ENCODE assay signal across 15 cellular contexts in genomic region chr19:39046037-39046821, GRCh38. TPM values are rescaled to one million over a fixed set of nuclear protein-coding genes. Genes with fewer than 3 reads are reported as not detected.
DNase-seq lines count a peak whose midpoint lies in the region; ATAC-seq and TF ChIP-seq lines count a peak whose summit lies in the region.
"Had no signal": no experiment of that assay in that cellular context is flagged by ENCODE, and none has a peak within 500 bp of the region (broad histone marks: within the 10 kb centered on the region; RNA-seq: fewer than 3 reads in every experiment).

No MANE protein-coding gene starts in this region.

- no peaks in the 10 kb centered on the region for H3K4me1 ChIP-seq in neural progenitor cell
- H3K4me1 ChIP-seq: pancreas, SJSA1, suprapubic skin had no signal

- H3K27me3 ChIP-seq in neural progenitor cell: peaks cover 1% of the 10 kb centered on the region
- H3K27me3 ChIP-seq: pancreas, SJSA1, suprapubic skin had no signal

- peak; percentile 11 for DNase-seq in NOMO-1 treated with DMSO at 0.1 percent for 48 hours (lab: John Stamatoyannopoulos, UW; ENCODE audit: unreplicated experiment)
- DNase-seq in NOMO-1 treated with dmso at 0.1 percent for 144 hours (lab: John Stamatoyannopoulos, UW; ENCODE audit: unreplicated experiment): no peak
- DNase-seq in NCI-H526 treated with DMSO at 0.1 percent for 48 hours (lab: John Stamatoyannopoulos, UW): peak; percentile 46
- DNase-seq in cardiac fibroblast (ENCODE audit: low read depth in 2 of 2): peak; percentile 25 to 29
- no peak for DNase-seq in neural progenitor cell (ENCODE audit: low spot score)
- DNase-seq in DMS79 treated with DMSO at 0.1 percent for 48 hours (lab: John Stamatoyannopoulos, UW): no peak
- no peak for DNase-seq in effector memory CD8-positive, alpha-beta T cell
- DNase-seq: HCEC 1CT; NCI-H187 treated with DMSO at 0.1 percent for 48 hours; pancreas; stimulated activated CD4-positive, alpha-beta T cell treated with anti-CD3 and anti-CD28 coated beads, Interleukin-4, amount 100 ng/mL, for 4 hours had no signal

- peaks cover 13% of the 10 kb centered on the region for H3K9me3 Mint-ChIP-seq in neural progenitor cell
- no peaks in the 10 kb centered on the region for H3K9me3 Mint-ChIP-seq in effector memory CD8-positive, alpha-beta T cell

- no peaks in the 10 kb centered on the region for H3K36me3 ChIP-seq in neural progenitor cell
- H3K36me3 ChIP-seq: pancreas, SJSA1, suprapubic skin had no signal

- no peaks in the 10 kb centered on the region for H3K4me1 Mint-ChIP-seq in neural progenitor cell
- H3K4me1 Mint-ChIP-seq in effector memory CD8-positive, alpha-beta T cell (ENCODE audit: low read depth in 2 of 2): peaks cover 0 to 4% of the 10 kb centered on the region in 2 donors

- no peak for ATAC-seq in GM19467 (IDR thresholded peaks at IDR 0.05; ENCODE audit: unreplicated experiment)
- no peak for ATAC-seq in effector memory CD8-positive, alpha-beta T cell (replicated peaks)

- no peak overlapping the region for H3K4me2 ChIP-seq in neural progenitor cell

- H3K27ac Mint-ChIP-seq in neural progenitor cell: no peak overlapping the region
- H3K27ac Mint-ChIP-seq in effector memory CD8-positive, alpha-beta T cell: no peak overlapping the region

- H3K9me3 ChIP-seq in neural progenitor cell (ENCODE audit: low read depth): no peaks in the 10 kb centered on the region
- H3K9me3 ChIP-seq: pancreas, SJSA1, suprapubic skin had no signal

- H3K27ac ChIP-seq in neural progenitor cell: no peak overlapping the region
- H3K27ac ChIP-seq: HL-60, pancreas, SJSA1, suprapubic skin had no signal

- no peaks in the 10 kb centered on the region for H3F3A ChIP-seq in neural progenitor cell (ENCODE audit: low read depth)

- H2AFZ ChIP-seq in neural progenitor cell (replicated peaks): no peak overlapping the region

- H3K79me2 ChIP-seq in neural progenitor cell (ENCODE audit: low read depth): no peaks in the 10 kb centered on the region

- H3K4me3 Mint-ChIP-seq in neural progenitor cell: peak overlapping the region; percentile 9
- H3K4me3 Mint-ChIP-seq in effector memory CD8-positive, alpha-beta T cell: no peak overlapping the region

- H3K4me3 ChIP-seq in cardiac fibroblast (replicated peaks in 1 of 2; ENCODE audit: low read depth in 2 of 2, low read length in 2 of 2) (no peak overlapping the region), neural progenitor cell (no peak overlapping the region)
- H3K4me3 ChIP-seq: pancreas, SJSA1, suprapubic skin had no signal

- TF ChIP-seq CTCF in cardiac fibroblast (IDR thresholded peaks at IDR 0.05; ENCODE audit: low read depth, low read length) (no peak), neural progenitor cell (IDR thresholded peaks at IDR 0.05) (no peak)

- H3K9ac ChIP-seq in neural progenitor cell: no peak overlapping the region

- peaks cover 8% of the 10 kb centered on the region for H3K27me3 Mint-ChIP-seq in neural progenitor cell (ENCODE audit: insufficient read depth, low read depth)
- no peaks in the 10 kb centered on the region for H3K27me3 Mint-ChIP-seq in effector memory CD8-positive, alpha-beta T cell

- H3K36me3 Mint-ChIP-seq in neural progenitor cell: no peaks in the 10 kb centered on the region
- no peaks in the 10 kb centered on the region for H3K36me3 Mint-ChIP-seq in effector memory CD8-positive, alpha-beta T cell (ENCODE audit: insufficient read depth)

- H4K20me1 ChIP-seq in neural progenitor cell (ENCODE audit: low read depth): no peaks in the 10 kb centered on the region

RNA-seq across cellular contexts. Expression of gene FBXO27, which starts 13.9 kb away (rescaled TPM):
- 3.1 and 7.9 TPM in 2 replicates for total RNA-seq in neural progenitor cell (ENCODE audit: low replicate concordance)

RNA-seq across cellular contexts. Expression of gene ACP7, which starts 37.9 kb away (rescaled TPM):
- 0.22 TPM in 1 of 2 replicates, not detected in the other for total RNA-seq in neural progenitor cell (ENCODE audit: low replicate concordance)
- total RNA-seq: SJSA1 had no signal

Comparison
In these comparisons a context has a peak if more than half of its experiments do, and no peak if none do; other contexts are left out.
1. DNase-seq: peak in NOMO-1 treated with DMSO at 0.1 percent for 48 hours (single experiment), NCI-H526 treated with DMSO at 0.1 percent for 48 hours (single experiment) and cardiac fibroblast (2 of 2); none in NOMO-1 treated with dmso at 0.1 percent for 144 hours (single experiment), neural progenitor cell (single experiment), DMS79 treated with DMSO at 0.1 percent for 48 hours (single experiment) and effector memory CD8-positive, alpha-beta T cell (0 of 3).